Comparison of ENCODE assay signal across 8 cellular contexts in the genomic region with DNA sequence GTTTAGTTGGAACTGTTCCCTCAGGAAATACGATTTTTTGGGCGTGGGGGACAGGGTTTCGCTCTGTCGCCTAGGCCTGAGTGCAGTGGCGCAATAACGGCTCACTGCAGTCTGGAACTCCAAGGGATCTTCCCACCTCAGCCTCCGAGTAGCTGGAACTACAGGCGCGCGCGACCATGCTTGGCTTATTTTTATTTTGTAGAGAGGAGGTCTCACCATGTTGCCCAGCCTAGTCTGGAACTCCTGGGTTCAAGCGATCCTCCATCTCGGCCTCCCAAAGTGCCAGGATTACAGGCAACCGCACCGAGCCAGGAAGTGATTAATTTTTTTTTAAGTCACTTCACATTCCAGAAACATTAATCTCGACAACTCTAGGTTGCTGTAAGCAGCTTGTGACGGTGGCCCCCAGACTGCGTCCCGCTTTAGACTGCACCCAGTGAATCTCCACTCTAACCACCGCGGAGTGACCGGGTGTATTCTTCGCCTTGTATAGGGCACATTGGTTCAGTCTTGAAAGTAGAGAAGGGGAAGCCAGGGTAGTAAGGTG. TPM values are rescaled to one million over a fixed set of nuclear protein-coding genes. Genes with fewer than 3 reads are reported as not detected.
DNase-seq lines count a peak whose midpoint lies in the region; ATAC-seq, FAIRE-seq and TF ChIP-seq lines count a peak whose summit lies in the region.

No MANE protein-coding gene starts in this region.

- H2AFZ ChIP-seq in SK-N-SH (ENCODE audit: low read depth) (peak overlapping the region; percentile 88), neural cell (ENCODE audit: low read depth, low read length) (no peak overlapping the region)

- H4K20me1 ChIP-seq in SK-N-SH (ENCODE audit: insufficient read depth): no peaks in the 10 kb centered on the region
- no peaks in the 10 kb centered on the region for H4K20me1 ChIP-seq in neural cell (ENCODE audit: insufficient read depth)

- H3K4me2 ChIP-seq in SK-N-SH (peak overlapping the region; percentile 70; the same call in 1 of the 2 replicates), neural cell (ENCODE audit: low read length) (no peak overlapping the region)

- H3F3A ChIP-seq in SK-N-SH (replicated peaks; ENCODE audit: insufficient read depth) (no peaks in the 10 kb centered on the region), neural cell (ENCODE audit: insufficient read depth, low read length, poor library complexity, severe bottlenecking) (no peaks in the 10 kb centered on the region)

- H3K27me3 ChIP-seq in SK-N-SH (ENCODE audit: insufficient read depth) (no peaks in the 10 kb centered on the region), esophagus muscularis mucosa (no peaks in the 10 kb centered on the region), neural cell (ENCODE audit: insufficient read depth, low read depth, low read length) (no peaks in the 10 kb centered on the region)

- H3K36me3 Mint-ChIP-seq in T-helper 17 cell (ENCODE audit: low read depth): no peaks in the 10 kb centered on the region

- H3K9me2 ChIP-seq in SK-N-SH (no peaks in the 10 kb centered on the region), neural cell (ENCODE audit: insufficient read depth, low read length) (no peaks in the 10 kb centered on the region)

- H3K4me1 ChIP-seq in SK-N-SH (ENCODE audit: control insufficient read depth in 1 of 2, insufficient read depth in 2 of 2, low read depth in 1 of 2, low read length in 1 of 2) (no peaks in the 10 kb centered on the region; a peak in 2 of 4 replicates), esophagus muscularis mucosa (peaks cover 18 to 43% (median 30%) of the 10 kb centered on the region in 4 donors)

- no peak for DNase-seq in SK-N-SH
- no peak for DNase-seq in T-helper 17 cell
- no peak for DNase-seq in esophagus muscularis mucosa (ENCODE audit: extremely low spot score)
- no peak for DNase-seq in SKM-1 (lab: John Stamatoyannopoulos, UW; ENCODE audit: unreplicated experiment)
- DNase-seq in H54 (ENCODE audit: insufficient read length, low spot score): no peak

- H3K79me2 ChIP-seq in SK-N-SH (ENCODE audit: insufficient read depth): peaks cover 41% of the 10 kb centered on the region
- peaks cover 29% of the 10 kb centered on the region for H3K79me2 ChIP-seq in neural cell (replicated peaks; ENCODE audit: insufficient read depth, low read length)

- H3K27ac Mint-ChIP-seq in T-helper 17 cell: peak overlapping the region; percentile 91

- H3K4me3 ChIP-seq in SK-N-SH (ENCODE audit: low read depth in 2 of 2, low read length in 1 of 2): peak overlapping the region; percentile 64 to 68
- H3K4me3 ChIP-seq in esophagus muscularis mucosa: peak overlapping the region; percentile 73 to 89 (median 78)
- peak overlapping the region; percentile 92 for H3K4me3 ChIP-seq in neural cell (ENCODE audit: low read length)

- TF ChIP-seq POLR2A in esophagus muscularis mucosa (IDR thresholded peaks at IDR 0.05; ENCODE audit: low read depth): no peak
- TF ChIP-seq POLR2A in H54 (IDR thresholded peaks at IDR 0.05; ENCODE audit: low read depth, low read length): no peak

- TF ChIP-seq CTCF in SK-N-SH (IDR thresholded peaks at IDR 0.05) (no peak), esophagus muscularis mucosa (IDR thresholded peaks at IDR 0.05) (no peak), neural cell (IDR thresholded peaks at IDR 0.05; ENCODE audit: poor library complexity, severe bottlenecking) (no peak)

- H3K36me3 ChIP-seq in SK-N-SH (replicated peaks in 1 of 2; ENCODE audit: control insufficient read depth in 1 of 2, insufficient read depth in 2 of 2, low read length in 1 of 2) (no peaks in the 10 kb centered on the region), esophagus muscularis mucosa (no peaks in the 10 kb centered on the region), neural cell (ENCODE audit: insufficient read depth, low read length) (no peaks in the 10 kb centered on the region)

- POLR2A ChIA-PET in SK-N-SH (lab: Yijun Ruan, JAX): no interaction called here

- TF ChIP-seq RAD21 in SK-N-SH (IDR thresholded peaks at IDR 0.05; ENCODE audit: low read length) (no peak), neural cell (conservative IDR thresholded peaks at IDR 0.05) (no peak)

- CTCF ChIA-PET in SK-N-SH (lab: Yijun Ruan, JAX): interaction anchor here (0.5 to 1.7 kb wide), 7 partner anchors 9 to 357 kb away, joined by 3 to 12 read pairs (median 3); a partner anchor contains a TSS

- no peak for TF ChIP-seq EP300 in SK-N-SH (IDR thresholded peaks at IDR 0.05; ENCODE audit: borderline replicate concordance in 1 of 2, low read depth in 1 of 2, low read length in 1 of 2)
- no peak for TF ChIP-seq EP300 in esophagus muscularis mucosa (IDR thresholded peaks at IDR 0.05)
- no peak for TF ChIP-seq EP300 in neural cell (conservative IDR thresholded peaks at IDR 0.05; ENCODE audit: poor library complexity, severe bottlenecking)

- peak overlapping the region; percentile 91 for H3K4me3 Mint-ChIP-seq in T-helper 17 cell

- H3K4me1 Mint-ChIP-seq in T-helper 17 cell: peaks cover 13% of the 10 kb centered on the region

- no peak for ATAC-seq in SK-N-SH treated with all-trans-retinoic acid at 6 μM for 48 hours
- ATAC-seq in T-helper 17 cell: no peak
- no peak for ATAC-seq in activated CD4-positive, CD25-positive, alpha-beta regulatory T cell treated with anti-CD3 and anti-CD28 coated beads, Interleukin-2, amount 50 U/mL, for 24 hours

- H3K9me3 ChIP-seq in SK-N-SH (no peaks in the 10 kb centered on the region), T-helper 17 cell (ENCODE audit: control insufficient read depth, low read length, poor library complexity, severe bottlenecking) (peaks cover 2% of the 10 kb centered on the region), esophagus muscularis mucosa (peaks cover 0 to 13% (median 11%) of the 10 kb centered on the region in 4 donors), neural cell (ENCODE audit: low read length) (peaks cover 4% of the 10 kb centered on the region)

- H3K27me3 Mint-ChIP-seq in T-helper 17 cell: no peaks in the 10 kb centered on the region

- intact Hi-C loops in esophagus muscularis mucosa (cut with DNase I): loop anchor here (5.0 kb wide), 1 partner anchor 122 kb away; a partner anchor contains a TSS

- WGBS in SK-N-SH (ENCODE audit: low lambda C conversion rate): 63% methylated on average over 8 of the region's 23 CpGs
- 63% methylated on average over 20 of the region's 23 CpGs for WGBS in esophagus muscularis mucosa

- no peak for FAIRE-seq in H54 (lab: Jason Lieb, UNC)

- H3K27ac ChIP-seq in SK-N-SH (ENCODE audit: low read depth in 2 of 2, low read length in 1 of 2) (peak overlapping the region; percentile 62 to 67; a peak in 3 of 4 replicates), esophagus muscularis mucosa (replicated peaks in 1 of 4) (peak overlapping the region; percentile 86 to 93 (median 91)), neural cell (ENCODE audit: low read length) (no peak overlapping the region)

- H3K9ac ChIP-seq in SK-N-SH (no peak overlapping the region), neural cell (ENCODE audit: low read length) (no peak overlapping the region)

TF ChIP-seq in SK-N-SH, 30 proteins besides CTCF, POLR2A, EP300 and RAD21 (continues in another document):
- TF ChIP-seq POLR2AphosphoS5 (IDR thresholded peaks at IDR 0.05; ENCODE audit: low read depth, low read length) (no peak), SMC3 (IDR thresholded peaks at IDR 0.05; ENCODE audit: low read depth, low read length) (no peak), EZH2phosphoT487 (IDR thresholded peaks at IDR 0.05; ENCODE audit: borderline replicate concordance, low read depth) (no peak), NRF1 (IDR thresholded peaks at IDR 0.05; ENCODE audit: low read depth, low read length) (no peak), TAF1 (IDR thresholded peaks at IDR 0.05; ENCODE audit: borderline replicate concordance, low read depth, low read length) (no peak)

TF ChIP-seq in SK-N-SH treated with all-trans-retinoic acid at 6 μM for 48 hours, 23 proteins besides CTCF, POLR2A, EP300 and RAD21 (continues in another document):
- TF ChIP-seq ZNF70 (CRISPR knock-in tag; IDR thresholded peaks at IDR 0.05): no peak
- no peak for TF ChIP-seq GLIS3 (CRISPR knock-in tag; IDR thresholded peaks at IDR 0.05)
- TF ChIP-seq CSDC2 (CRISPR knock-in tag; IDR thresholded peaks at IDR 0.05): no peak

TF ChIP-seq in neural cell, 6 proteins besides CTCF, POLR2A, EP300 and RAD21:
- no peak for TF ChIP-seq TAF1 (IDR thresholded peaks at IDR 0.05; ENCODE audit: low read depth)
- TF ChIP-seq MXI1 (conservative IDR thresholded peaks at IDR 0.05; ENCODE audit: poor library complexity, severe bottlenecking): no peak
- no peak for TF ChIP-seq POLR2AphosphoS5 (IDR thresholded peaks at IDR 0.05)
- TF ChIP-seq, protein P1, sequence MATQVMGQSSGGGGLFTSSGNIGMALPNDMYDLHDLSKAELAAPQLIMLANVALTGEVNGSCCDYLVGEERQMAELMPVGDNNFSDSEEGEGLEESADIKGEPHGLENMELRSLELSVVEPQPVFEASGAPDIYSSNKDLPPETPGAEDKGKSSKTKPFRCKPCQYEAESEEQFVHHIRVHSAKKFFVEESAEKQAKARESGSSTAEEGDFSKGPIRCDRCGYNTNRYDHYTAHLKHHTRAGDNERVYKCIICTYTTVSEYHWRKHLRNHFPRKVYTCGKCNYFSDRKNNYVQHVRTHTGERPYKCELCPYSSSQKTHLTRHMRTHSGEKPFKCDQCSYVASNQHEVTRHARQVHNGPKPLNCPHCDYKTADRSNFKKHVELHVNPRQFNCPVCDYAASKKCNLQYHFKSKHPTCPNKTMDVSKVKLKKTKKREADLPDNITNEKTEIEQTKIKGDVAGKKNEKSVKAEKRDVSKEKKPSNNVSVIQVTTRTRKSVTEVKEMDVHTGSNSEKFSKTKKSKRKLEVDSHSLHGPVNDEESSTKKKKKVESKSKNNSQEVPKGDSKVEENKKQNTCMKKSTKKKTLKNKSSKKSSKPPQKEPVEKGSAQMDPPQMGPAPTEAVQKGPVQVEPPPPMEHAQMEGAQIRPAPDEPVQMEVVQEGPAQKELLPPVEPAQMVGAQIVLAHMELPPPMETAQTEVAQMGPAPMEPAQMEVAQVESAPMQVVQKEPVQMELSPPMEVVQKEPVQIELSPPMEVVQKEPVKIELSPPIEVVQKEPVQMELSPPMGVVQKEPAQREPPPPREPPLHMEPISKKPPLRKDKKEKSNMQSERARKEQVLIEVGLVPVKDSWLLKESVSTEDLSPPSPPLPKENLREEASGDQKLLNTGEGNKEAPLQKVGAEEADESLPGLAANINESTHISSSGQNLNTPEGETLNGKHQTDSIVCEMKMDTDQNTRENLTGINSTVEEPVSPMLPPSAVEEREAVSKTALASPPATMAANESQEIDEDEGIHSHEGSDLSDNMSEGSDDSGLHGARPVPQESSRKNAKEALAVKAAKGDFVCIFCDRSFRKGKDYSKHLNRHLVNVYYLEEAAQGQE (IDR thresholded peaks at IDR 0.05; ENCODE audit: borderline replicate concordance): no peak
- TF ChIP-seq EZH2 (IDR thresholded peaks at IDR 0.05; ENCODE audit: borderline replicate concordance, insufficient read depth, low read length, poor library complexity, severe bottlenecking): no peak
- no peak for TF ChIP-seq SMC3 (conservative IDR thresholded peaks at IDR 0.05; ENCODE audit: poor library complexity)

RNA-seq across cellular contexts. Expression of a gene that starts 0.8 kb away (rescaled TPM):
- polyA plus RNA-seq in SK-N-SH (2012; rRNA removed) (2.6 and 3.0 TPM in 2 replicates), neural cell (1.2 and 5.3 TPM in 2 replicates)
- 3.0 and 3.6 TPM in 2 replicates for polyA plus RNA-seq in SK-N-SH (2012; cell fraction: cytosol; rRNA removed)
- 2.8 and 9.2 TPM in 2 replicates for polyA plus RNA-seq in SK-N-SH (2012; cell fraction: nucleus; rRNA removed)
- total RNA-seq in T-helper 17 cell (10 to 100 TPM; 35.2 to 53.8 TPM), esophagus muscularis mucosa (10 to 100 TPM; 10.8 to 20.8 (median 12.7) TPM)
- polyA minus RNA-seq in neural cell: 3.9 and 5.7 TPM in 2 replicates
